ENCODE assay signal across 8 cellular contexts in the genomic region with DNA sequence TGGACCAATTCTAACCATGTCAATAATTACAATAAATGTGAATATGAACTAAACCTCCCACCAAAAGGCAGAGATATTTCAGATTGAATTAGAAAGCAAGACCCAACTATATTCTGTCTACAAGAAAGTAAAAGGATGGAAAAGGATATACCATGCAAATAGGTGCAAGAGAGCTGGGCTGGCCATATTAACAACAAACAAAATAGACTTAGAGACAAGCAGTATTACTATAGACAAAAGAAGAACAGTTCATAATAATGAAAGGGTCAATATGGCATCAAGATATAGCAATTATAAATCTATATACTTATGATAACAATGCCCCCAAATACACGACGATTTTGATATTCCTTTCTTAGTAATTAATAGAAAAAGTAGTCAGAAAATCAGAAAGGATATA.
"Had no signal": no experiment of that assay in that cellular context is flagged by ENCODE, and none has a peak within 500 bp of the region (broad histone marks: within the 10 kb centered on the region; RNA-seq: fewer than 3 reads in every experiment).

No MANE protein-coding gene starts in this region.

- DNase-seq: IMR-90, KBM-7, KG1 had no signal

- H3K27ac Mint-ChIP-seq: IgD-negative memory B cell had no signal

- H3K4me2 ChIP-seq: KMS-11 had no signal

- H3K27ac ChIP-seq: HL-60, KMS-11 had no signal

- FAIRE-seq: HepG2, HTR-8/SVneo had no signal

- H3K9ac ChIP-seq: KMS-11 had no signal

- ATAC-seq: HepG2 had no signal

- H3K4me3 Mint-ChIP-seq: IgD-negative memory B cell had no signal

- H3K4me1 Mint-ChIP-seq: IgD-negative memory B cell had no signal
